1 cellular context compared by ENCODE assay signal in the genomic region with DNA sequence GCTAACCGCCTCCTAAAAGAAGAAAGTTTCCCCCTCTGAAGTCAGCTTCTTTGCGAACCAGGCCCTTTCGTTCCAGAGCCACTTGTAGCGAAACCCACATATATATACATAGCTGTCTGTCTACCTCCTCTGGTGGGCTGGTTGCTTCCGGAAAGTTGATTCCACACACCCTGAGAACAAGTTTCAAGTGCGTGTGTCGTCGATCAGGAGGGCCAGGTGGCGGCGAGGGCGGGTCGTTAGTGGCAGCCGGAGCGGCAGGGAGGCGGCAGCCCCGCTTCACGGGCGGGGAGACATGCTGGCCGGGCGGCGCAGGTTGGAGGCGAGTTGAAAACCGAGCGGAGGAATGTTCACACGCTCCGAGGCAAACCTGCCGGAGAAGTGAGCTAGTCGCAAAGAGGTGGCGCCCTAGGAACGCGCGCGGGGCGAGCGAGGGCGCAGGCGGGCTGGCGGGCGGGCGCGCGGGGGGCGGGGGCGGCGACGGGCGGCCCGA.
TF ChIP-seq lines count a peak whose summit lies in the region.

No MANE protein-coding gene starts in this region.

TF ChIP-seq in K562, 482 proteins besides CTCF, POLR2A, EP300 and RAD21 (continued from another document and continues in another):
- TF ChIP-seq, protein P1, sequence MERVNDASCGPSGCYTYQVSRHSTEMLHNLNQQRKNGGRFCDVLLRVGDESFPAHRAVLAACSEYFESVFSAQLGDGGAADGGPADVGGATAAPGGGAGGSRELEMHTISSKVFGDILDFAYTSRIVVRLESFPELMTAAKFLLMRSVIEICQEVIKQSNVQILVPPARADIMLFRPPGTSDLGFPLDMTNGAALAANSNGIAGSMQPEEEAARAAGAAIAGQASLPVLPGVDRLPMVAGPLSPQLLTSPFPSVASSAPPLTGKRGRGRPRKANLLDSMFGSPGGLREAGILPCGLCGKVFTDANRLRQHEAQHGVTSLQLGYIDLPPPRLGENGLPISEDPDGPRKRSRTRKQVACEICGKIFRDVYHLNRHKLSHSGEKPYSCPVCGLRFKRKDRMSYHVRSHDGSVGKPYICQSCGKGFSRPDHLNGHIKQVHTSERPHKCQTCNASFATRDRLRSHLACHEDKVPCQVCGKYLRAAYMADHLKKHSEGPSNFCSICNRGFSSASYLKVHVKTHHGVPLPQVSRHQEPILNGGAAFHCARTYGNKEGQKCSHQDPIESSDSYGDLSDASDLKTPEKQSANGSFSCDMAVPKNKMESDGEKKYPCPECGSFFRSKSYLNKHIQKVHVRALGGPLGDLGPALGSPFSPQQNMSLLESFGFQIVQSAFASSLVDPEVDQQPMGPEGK (CRISPR knock-in tag; IDR thresholded peaks at IDR 0.05; ENCODE audit: borderline replicate concordance): no peak
- TF ChIP-seq, protein P2, sequence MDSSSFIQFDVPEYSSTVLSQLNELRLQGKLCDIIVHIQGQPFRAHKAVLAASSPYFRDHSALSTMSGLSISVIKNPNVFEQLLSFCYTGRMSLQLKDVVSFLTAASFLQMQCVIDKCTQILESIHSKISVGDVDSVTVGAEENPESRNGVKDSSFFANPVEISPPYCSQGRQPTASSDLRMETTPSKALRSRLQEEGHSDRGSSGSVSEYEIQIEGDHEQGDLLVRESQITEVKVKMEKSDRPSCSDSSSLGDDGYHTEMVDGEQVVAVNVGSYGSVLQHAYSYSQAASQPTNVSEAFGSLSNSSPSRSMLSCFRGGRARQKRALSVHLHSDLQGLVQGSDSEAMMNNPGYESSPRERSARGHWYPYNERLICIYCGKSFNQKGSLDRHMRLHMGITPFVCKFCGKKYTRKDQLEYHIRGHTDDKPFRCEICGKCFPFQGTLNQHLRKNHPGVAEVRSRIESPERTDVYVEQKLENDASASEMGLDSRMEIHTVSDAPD (CRISPR knock-in tag; IDR thresholded peaks at IDR 0.05): no peak
- TF ChIP-seq ZNF143 (CRISPR knock-in tag; IDR thresholded peaks at IDR 0.05) (no peak), SNRNP70 (optimal IDR thresholded peaks at IDR 0.05; ENCODE audit: low read depth, low read length) (no peak), WHSC1 (IDR thresholded peaks at IDR 0.05; ENCODE audit: low read length) (no peak), RFX5 (IDR thresholded peaks at IDR 0.05; ENCODE audit: low read depth, low read length) (no peak), SOX6 (IDR thresholded peaks at IDR 0.05) (no peak), MXI1 (IDR thresholded peaks at IDR 0.05; ENCODE audit: low read depth, low read length) (no peak), RBM17 (IDR thresholded peaks at IDR 0.05; ENCODE audit: borderline replicate concordance, low read depth, low read length) (no peak), RBFOX2 (IDR thresholded peaks at IDR 0.05; ENCODE audit: low read depth, low read length) (peak; percentile 73), TCFL5 (CRISPR knock-in tag; conservative IDR thresholded peaks at IDR 0.05) (no peak), MECOM (CRISPR knock-in tag; IDR thresholded peaks at IDR 0.05) (no peak), ZKSCAN1 (IDR thresholded peaks at IDR 0.05; ENCODE audit: low read depth, low read length) (no peak), HMGN3 (IDR thresholded peaks at IDR 0.05; ENCODE audit: borderline replicate concordance, extremely low read depth, insufficient read length, low read depth, low read length) (no peak), ZNF77 (CRISPR knock-in tag; IDR thresholded peaks at IDR 0.05) (no peak), BRCA1 (IDR thresholded peaks at IDR 0.05) (no peak), BRCA1 (CRISPR knock-in tag; IDR thresholded peaks at IDR 0.05) (no peak)
- TF ChIP-seq, protein P3, sequence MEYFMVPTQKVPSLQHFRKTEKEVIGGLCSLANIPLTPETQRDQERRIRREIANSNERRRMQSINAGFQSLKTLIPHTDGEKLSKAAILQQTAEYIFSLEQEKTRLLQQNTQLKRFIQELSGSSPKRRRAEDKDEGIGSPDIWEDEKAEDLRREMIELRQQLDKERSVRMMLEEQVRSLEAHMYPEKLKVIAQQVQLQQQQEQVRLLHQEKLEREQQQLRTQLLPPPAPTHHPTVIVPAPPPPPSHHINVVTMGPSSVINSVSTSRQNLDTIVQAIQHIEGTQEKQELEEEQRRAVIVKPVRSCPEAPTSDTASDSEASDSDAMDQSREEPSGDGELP (CRISPR knock-in tag; IDR thresholded peaks at IDR 0.05; ENCODE audit: borderline replicate concordance): peak; percentile 46
- TF ChIP-seq, protein P4, sequence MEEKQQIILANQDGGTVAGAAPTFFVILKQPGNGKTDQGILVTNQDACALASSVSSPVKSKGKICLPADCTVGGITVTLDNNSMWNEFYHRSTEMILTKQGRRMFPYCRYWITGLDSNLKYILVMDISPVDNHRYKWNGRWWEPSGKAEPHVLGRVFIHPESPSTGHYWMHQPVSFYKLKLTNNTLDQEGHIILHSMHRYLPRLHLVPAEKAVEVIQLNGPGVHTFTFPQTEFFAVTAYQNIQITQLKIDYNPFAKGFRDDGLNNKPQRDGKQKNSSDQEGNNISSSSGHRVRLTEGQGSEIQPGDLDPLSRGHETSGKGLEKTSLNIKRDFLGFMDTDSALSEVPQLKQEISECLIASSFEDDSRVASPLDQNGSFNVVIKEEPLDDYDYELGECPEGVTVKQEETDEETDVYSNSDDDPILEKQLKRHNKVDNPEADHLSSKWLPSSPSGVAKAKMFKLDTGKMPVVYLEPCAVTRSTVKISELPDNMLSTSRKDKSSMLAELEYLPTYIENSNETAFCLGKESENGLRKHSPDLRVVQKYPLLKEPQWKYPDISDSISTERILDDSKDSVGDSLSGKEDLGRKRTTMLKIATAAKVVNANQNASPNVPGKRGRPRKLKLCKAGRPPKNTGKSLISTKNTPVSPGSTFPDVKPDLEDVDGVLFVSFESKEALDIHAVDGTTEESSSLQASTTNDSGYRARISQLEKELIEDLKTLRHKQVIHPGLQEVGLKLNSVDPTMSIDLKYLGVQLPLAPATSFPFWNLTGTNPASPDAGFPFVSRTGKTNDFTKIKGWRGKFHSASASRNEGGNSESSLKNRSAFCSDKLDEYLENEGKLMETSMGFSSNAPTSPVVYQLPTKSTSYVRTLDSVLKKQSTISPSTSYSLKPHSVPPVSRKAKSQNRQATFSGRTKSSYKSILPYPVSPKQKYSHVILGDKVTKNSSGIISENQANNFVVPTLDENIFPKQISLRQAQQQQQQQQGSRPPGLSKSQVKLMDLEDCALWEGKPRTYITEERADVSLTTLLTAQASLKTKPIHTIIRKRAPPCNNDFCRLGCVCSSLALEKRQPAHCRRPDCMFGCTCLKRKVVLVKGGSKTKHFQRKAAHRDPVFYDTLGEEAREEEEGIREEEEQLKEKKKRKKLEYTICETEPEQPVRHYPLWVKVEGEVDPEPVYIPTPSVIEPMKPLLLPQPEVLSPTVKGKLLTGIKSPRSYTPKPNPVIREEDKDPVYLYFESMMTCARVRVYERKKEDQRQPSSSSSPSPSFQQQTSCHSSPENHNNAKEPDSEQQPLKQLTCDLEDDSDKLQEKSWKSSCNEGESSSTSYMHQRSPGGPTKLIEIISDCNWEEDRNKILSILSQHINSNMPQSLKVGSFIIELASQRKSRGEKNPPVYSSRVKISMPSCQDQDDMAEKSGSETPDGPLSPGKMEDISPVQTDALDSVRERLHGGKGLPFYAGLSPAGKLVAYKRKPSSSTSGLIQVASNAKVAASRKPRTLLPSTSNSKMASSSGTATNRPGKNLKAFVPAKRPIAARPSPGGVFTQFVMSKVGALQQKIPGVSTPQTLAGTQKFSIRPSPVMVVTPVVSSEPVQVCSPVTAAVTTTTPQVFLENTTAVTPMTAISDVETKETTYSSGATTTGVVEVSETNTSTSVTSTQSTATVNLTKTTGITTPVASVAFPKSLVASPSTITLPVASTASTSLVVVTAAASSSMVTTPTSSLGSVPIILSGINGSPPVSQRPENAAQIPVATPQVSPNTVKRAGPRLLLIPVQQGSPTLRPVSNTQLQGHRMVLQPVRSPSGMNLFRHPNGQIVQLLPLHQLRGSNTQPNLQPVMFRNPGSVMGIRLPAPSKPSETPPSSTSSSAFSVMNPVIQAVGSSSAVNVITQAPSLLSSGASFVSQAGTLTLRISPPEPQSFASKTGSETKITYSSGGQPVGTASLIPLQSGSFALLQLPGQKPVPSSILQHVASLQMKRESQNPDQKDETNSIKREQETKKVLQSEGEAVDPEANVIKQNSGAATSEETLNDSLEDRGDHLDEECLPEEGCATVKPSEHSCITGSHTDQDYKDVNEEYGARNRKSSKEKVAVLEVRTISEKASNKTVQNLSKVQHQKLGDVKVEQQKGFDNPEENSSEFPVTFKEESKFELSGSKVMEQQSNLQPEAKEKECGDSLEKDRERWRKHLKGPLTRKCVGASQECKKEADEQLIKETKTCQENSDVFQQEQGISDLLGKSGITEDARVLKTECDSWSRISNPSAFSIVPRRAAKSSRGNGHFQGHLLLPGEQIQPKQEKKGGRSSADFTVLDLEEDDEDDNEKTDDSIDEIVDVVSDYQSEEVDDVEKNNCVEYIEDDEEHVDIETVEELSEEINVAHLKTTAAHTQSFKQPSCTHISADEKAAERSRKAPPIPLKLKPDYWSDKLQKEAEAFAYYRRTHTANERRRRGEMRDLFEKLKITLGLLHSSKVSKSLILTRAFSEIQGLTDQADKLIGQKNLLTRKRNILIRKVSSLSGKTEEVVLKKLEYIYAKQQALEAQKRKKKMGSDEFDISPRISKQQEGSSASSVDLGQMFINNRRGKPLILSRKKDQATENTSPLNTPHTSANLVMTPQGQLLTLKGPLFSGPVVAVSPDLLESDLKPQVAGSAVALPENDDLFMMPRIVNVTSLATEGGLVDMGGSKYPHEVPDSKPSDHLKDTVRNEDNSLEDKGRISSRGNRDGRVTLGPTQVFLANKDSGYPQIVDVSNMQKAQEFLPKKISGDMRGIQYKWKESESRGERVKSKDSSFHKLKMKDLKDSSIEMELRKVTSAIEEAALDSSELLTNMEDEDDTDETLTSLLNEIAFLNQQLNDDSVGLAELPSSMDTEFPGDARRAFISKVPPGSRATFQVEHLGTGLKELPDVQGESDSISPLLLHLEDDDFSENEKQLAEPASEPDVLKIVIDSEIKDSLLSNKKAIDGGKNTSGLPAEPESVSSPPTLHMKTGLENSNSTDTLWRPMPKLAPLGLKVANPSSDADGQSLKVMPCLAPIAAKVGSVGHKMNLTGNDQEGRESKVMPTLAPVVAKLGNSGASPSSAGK (IDR thresholded peaks at IDR 0.05): peak; percentile 93
- TF ChIP-seq, protein P5, sequence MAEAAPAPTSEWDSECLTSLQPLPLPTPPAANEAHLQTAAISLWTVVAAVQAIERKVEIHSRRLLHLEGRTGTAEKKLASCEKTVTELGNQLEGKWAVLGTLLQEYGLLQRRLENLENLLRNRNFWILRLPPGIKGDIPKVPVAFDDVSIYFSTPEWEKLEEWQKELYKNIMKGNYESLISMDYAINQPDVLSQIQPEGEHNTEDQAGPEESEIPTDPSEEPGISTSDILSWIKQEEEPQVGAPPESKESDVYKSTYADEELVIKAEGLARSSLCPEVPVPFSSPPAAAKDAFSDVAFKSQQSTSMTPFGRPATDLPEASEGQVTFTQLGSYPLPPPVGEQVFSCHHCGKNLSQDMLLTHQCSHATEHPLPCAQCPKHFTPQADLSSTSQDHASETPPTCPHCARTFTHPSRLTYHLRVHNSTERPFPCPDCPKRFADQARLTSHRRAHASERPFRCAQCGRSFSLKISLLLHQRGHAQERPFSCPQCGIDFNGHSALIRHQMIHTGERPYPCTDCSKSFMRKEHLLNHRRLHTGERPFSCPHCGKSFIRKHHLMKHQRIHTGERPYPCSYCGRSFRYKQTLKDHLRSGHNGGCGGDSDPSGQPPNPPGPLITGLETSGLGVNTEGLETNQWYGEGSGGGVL (CRISPR knock-in tag; IDR thresholded peaks at IDR 0.05): no peak
- TF ChIP-seq, protein P6, sequence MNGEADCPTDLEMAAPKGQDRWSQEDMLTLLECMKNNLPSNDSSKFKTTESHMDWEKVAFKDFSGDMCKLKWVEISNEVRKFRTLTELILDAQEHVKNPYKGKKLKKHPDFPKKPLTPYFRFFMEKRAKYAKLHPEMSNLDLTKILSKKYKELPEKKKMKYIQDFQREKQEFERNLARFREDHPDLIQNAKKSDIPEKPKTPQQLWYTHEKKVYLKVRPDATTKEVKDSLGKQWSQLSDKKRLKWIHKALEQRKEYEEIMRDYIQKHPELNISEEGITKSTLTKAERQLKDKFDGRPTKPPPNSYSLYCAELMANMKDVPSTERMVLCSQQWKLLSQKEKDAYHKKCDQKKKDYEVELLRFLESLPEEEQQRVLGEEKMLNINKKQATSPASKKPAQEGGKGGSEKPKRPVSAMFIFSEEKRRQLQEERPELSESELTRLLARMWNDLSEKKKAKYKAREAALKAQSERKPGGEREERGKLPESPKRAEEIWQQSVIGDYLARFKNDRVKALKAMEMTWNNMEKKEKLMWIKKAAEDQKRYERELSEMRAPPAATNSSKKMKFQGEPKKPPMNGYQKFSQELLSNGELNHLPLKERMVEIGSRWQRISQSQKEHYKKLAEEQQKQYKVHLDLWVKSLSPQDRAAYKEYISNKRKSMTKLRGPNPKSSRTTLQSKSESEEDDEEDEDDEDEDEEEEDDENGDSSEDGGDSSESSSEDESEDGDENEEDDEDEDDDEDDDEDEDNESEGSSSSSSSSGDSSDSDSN (IDR thresholded peaks at IDR 0.05; ENCODE audit: borderline replicate concordance in 1 of 2, low read depth in 2 of 2, low read length in 2 of 2): peak; percentile 78 to 82; a peak in 2 of 4 replicates
- TF ChIP-seq, protein P7, sequence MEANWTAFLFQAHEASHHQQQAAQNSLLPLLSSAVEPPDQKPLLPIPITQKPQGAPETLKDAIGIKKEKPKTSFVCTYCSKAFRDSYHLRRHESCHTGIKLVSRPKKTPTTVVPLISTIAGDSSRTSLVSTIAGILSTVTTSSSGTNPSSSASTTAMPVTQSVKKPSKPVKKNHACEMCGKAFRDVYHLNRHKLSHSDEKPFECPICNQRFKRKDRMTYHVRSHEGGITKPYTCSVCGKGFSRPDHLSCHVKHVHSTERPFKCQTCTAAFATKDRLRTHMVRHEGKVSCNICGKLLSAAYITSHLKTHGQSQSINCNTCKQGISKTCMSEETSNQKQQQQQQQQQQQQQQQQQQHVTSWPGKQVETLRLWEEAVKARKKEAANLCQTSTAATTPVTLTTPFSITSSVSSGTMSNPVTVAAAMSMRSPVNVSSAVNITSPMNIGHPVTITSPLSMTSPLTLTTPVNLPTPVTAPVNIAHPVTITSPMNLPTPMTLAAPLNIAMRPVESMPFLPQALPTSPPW (CRISPR knock-in tag; IDR thresholded peaks at IDR 0.05): peak; percentile 83
- TF ChIP-seq, protein P8, sequence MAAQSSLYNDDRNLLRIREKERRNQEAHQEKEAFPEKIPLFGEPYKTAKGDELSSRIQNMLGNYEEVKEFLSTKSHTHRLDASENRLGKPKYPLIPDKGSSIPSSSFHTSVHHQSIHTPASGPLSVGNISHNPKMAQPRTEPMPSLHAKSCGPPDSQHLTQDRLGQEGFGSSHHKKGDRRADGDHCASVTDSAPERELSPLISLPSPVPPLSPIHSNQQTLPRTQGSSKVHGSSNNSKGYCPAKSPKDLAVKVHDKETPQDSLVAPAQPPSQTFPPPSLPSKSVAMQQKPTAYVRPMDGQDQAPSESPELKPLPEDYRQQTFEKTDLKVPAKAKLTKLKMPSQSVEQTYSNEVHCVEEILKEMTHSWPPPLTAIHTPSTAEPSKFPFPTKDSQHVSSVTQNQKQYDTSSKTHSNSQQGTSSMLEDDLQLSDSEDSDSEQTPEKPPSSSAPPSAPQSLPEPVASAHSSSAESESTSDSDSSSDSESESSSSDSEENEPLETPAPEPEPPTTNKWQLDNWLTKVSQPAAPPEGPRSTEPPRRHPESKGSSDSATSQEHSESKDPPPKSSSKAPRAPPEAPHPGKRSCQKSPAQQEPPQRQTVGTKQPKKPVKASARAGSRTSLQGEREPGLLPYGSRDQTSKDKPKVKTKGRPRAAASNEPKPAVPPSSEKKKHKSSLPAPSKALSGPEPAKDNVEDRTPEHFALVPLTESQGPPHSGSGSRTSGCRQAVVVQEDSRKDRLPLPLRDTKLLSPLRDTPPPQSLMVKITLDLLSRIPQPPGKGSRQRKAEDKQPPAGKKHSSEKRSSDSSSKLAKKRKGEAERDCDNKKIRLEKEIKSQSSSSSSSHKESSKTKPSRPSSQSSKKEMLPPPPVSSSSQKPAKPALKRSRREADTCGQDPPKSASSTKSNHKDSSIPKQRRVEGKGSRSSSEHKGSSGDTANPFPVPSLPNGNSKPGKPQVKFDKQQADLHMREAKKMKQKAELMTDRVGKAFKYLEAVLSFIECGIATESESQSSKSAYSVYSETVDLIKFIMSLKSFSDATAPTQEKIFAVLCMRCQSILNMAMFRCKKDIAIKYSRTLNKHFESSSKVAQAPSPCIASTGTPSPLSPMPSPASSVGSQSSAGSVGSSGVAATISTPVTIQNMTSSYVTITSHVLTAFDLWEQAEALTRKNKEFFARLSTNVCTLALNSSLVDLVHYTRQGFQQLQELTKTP (IDR thresholded peaks at IDR 0.05; ENCODE audit: low read depth in 1 of 2, partially characterized antibody in 2 of 2): no peak
